Comparison of ENCODE assay signal across 7 cellular contexts in the genomic region with DNA sequence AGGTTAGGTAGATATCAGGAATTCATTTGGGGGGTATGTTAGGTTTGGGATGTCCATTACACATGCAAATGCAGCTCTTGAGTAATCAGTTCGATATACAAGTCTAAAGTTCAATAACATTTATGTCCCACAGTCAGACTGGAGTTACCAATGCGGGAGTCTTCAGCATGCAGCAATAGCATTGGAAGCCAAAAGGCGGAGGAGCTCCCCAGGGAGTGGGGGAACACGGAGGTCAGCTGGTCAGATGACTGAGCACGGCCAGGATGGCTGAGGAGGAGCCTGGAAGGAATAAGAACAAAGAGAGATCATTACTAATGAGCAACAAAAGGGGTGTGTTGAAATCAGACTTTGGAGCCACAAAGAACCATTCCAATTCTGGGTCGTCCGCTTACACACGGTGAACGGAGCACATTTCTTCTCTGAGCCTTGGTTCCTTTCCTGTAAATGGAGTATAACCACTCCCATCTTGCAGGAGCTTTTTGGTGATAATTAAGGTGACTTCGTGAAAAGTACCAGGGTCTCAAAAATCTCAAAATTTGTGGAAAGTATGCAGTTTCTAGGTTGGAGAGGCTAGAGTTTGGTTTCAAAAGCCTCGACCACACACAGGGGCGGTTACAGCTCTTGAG. TPM values are rescaled to one million over a fixed set of nuclear protein-coding genes. Genes with fewer than 3 reads are reported as not detected.
DNase-seq lines count a peak whose midpoint lies in the region; ATAC-seq, FAIRE-seq and TF ChIP-seq lines count a peak whose summit lies in the region.

No MANE protein-coding gene starts in this region.

- H3K4me3 ChIP-seq in H7 (ENCODE audit: insufficient read depth, low read depth, low read length) (peak overlapping the region; percentile 57), Panc1 (ENCODE audit: low read depth in 2 of 2, low read length in 2 of 2) (peak overlapping the region; percentile 47 to 53), endothelial cell of umbilical vein (replicated peaks in 1 of 3; ENCODE audit: insufficient read depth in 1 of 3, low read depth in 1 of 3, low read length in 3 of 3) (peak overlapping the region in 2 of 3 experiments; percentile 34 to 41)

- ATAC-seq in Panc1: no peak
- ATAC-seq in naive thymus-derived CD8-positive, alpha-beta T cell: peak in 1 of 2 donors; percentile 44
- no peak for ATAC-seq in GM19452 (IDR thresholded peaks at IDR 0.05; ENCODE audit: unreplicated experiment)

- peak; percentile 24 for FAIRE-seq in endothelial cell of umbilical vein (lab: Jason Lieb, UNC)

- peaks cover 34% of the 10 kb centered on the region for H3K79me2 ChIP-seq in endothelial cell of umbilical vein (ENCODE audit: control insufficient read depth, insufficient read depth, low read length)

- CTCF ChIA-PET in Panc1 (lab: Charles Lee): interaction anchor here (1.2 kb wide), 1 partner anchor 67 kb away, joined by 4 read pairs; no protein-coding TSS in a partner anchor
- CTCF ChIA-PET in endothelial cell of umbilical vein (lab: Charles Lee): interaction anchor here (0.9 to 9.0 kb wide), 6 partner anchors 9 to 1021 kb away, joined by 3 to 62 read pairs (median 4); no protein-coding TSS in a partner anchor

- H3K9me3 ChIP-seq in Panc1 (ENCODE audit: control insufficient read depth, insufficient read depth, low read depth, low read length): peaks cover 27% of the 10 kb centered on the region; the same call in 1 of the 2 replicates
- H3K9me3 ChIP-seq in endothelial cell of umbilical vein (replicated peaks; ENCODE audit: control insufficient read depth, insufficient read depth, low read length): no peaks in the 10 kb centered on the region

- H2AFZ ChIP-seq in endothelial cell of umbilical vein (ENCODE audit: low read depth, low read length): peak overlapping the region; percentile 36

- peaks cover 0 to 38% (median 12%) of the 10 kb centered on the region in 9 donors for H3K9me3 Mint-ChIP-seq in naive thymus-derived CD8-positive, alpha-beta T cell

- peaks cover 27 to 38% (median 32%) of the 10 kb centered on the region in 3 donors for H3K36me3 Mint-ChIP-seq in naive thymus-derived CD8-positive, alpha-beta T cell

- H3K9me1 ChIP-seq in endothelial cell of umbilical vein (replicated peaks; ENCODE audit: control insufficient read depth, extremely low read depth, insufficient read depth, low read length): no peaks in the 10 kb centered on the region

- H3K27ac Mint-ChIP-seq in naive thymus-derived CD8-positive, alpha-beta T cell: peak overlapping the region; percentile 96 to 99 (median 98)

- in situ Hi-C loops in Panc1 (cut with HindIII; ENCODE audit: low pct_unique_long_range_greater_than_20kb, low sequenced_read_pairs): no loop called here

- peak overlapping the region; percentile 82 to 96 (median 92) for H3K4me3 Mint-ChIP-seq in naive thymus-derived CD8-positive, alpha-beta T cell

- BruUV-seq in Panc1 (replicated peaks; lab: Mats Ljungman, UMichigan) (no TSS peak), endothelial cell of umbilical vein (replicated peaks; lab: Mats Ljungman, UMichigan) (no TSS peak)

- H4K20me1 ChIP-seq in endothelial cell of umbilical vein (replicated peaks; ENCODE audit: control insufficient read depth, extremely low read depth, insufficient read depth, low read length): no peaks in the 10 kb centered on the region

- peak overlapping the region; percentile 91 for H3K9ac ChIP-seq in endothelial cell of umbilical vein (replicated peaks; ENCODE audit: extremely low read depth, insufficient read depth, low read length)

- POLR2A ChIA-PET in Panc1 (lab: Charles Lee): no interaction called here
- POLR2A ChIA-PET in endothelial cell of umbilical vein (lab: Charles Lee): interaction anchor here (0.7 to 3.5 kb wide), 3 partner anchors 19 to 25 kb away, joined by 6 to 32 read pairs (median 10); partner anchors contain the start of gene DEPP1
- POLR2A ChIA-PET in naive thymus-derived CD8-positive, alpha-beta T cell (lab: Charles Lee): interaction anchor here (0.7 to 3.1 kb wide), 7 partner anchors 25 to 1592 kb away, joined by 3 to 14 read pairs (median 3); partner anchors contain the start of genes RASSF4 and ZNF239

- DNase-seq in H7 (no peak), Panc1 (ENCODE audit: low read depth, low spot score) (no peak), endothelial cell of umbilical vein (ENCODE audit: low read depth, low spot score) (peak; percentile 71), inferior parietal cortex (ENCODE audit: extremely low spot score) (no peak), T-helper 9 cell (no peak)
- peak in 1 of 10 donors; percentile 17 for DNase-seq in naive thymus-derived CD8-positive, alpha-beta T cell

- H3K4me1 ChIP-seq in Panc1 (ENCODE audit: control insufficient read depth, insufficient read depth, low read length): peaks cover 11% of the 10 kb centered on the region; the same call in 1 of the 2 replicates
- H3K4me1 ChIP-seq in endothelial cell of umbilical vein (ENCODE audit: control insufficient read depth, extremely low read depth, insufficient read depth, low read length): peaks cover 33% of the 10 kb centered on the region

- H3K27me3 Mint-ChIP-seq in naive thymus-derived CD8-positive, alpha-beta T cell: no peaks in the 10 kb centered on the region

- TF ChIP-seq CTCF in Panc1 (IDR thresholded peaks at IDR 0.05): no peak
- TF ChIP-seq CTCF in endothelial cell of umbilical vein (IDR thresholded peaks at IDR 0.05; ENCODE audit: extremely low read depth in 1 of 2, insufficient read depth in 1 of 2, low read depth in 1 of 2, low read length in 2 of 2): no peak

- peak overlapping the region; percentile 29 for H3K4me2 ChIP-seq in endothelial cell of umbilical vein (ENCODE audit: insufficient read depth, low read length)

- H3K27me3 ChIP-seq in H7 (ENCODE audit: control insufficient read depth, insufficient read depth, low read length) (no peaks in the 10 kb centered on the region), Panc1 (ENCODE audit: control insufficient read depth, insufficient read depth, low read length) (no peaks in the 10 kb centered on the region), endothelial cell of umbilical vein (ENCODE audit: control insufficient read depth in 2 of 2, insufficient read depth in 2 of 2, low read length in 2 of 2) (no peaks in the 10 kb centered on the region)

- TF ChIP-seq POLR2A in endothelial cell of umbilical vein (IDR thresholded peaks at IDR 0.05; ENCODE audit: low read depth, low read length): no peak

- intact Hi-C loops in Panc1 (cut with micrococcal nuclease; ENCODE audit: unreplicated experiment) (loop anchor here (10.0 kb wide), 1 partner anchor 455 kb away; no protein-coding TSS in a partner anchor), endothelial cell of umbilical vein (cut with micrococcal nuclease) (loop anchor here (10.0 kb wide), 2 partner anchors 595 to 1025 kb away; no protein-coding TSS in a partner anchor)

- dilution Hi-C loops in endothelial cell of umbilical vein (cut with MboI; ENCODE audit: extremely low pct_ligation_motif_present, low sequenced_read_pairs): no loop called here

- peaks cover 8% of the 10 kb centered on the region for H3K36me3 ChIP-seq in H7 (replicated peaks; ENCODE audit: control insufficient read depth, insufficient read depth, low read length)
- no peaks in the 10 kb centered on the region; the same call in 1 of the 2 replicates for H3K36me3 ChIP-seq in Panc1 (ENCODE audit: control insufficient read depth, insufficient read depth, low read length)
- peaks cover 5 to 9% of the 10 kb centered on the region in 2 experiments for H3K36me3 ChIP-seq in endothelial cell of umbilical vein (ENCODE audit: control insufficient read depth in 2 of 2, extremely low read depth in 1 of 2, insufficient read depth in 2 of 2, low read length in 2 of 2)

- H3K27ac ChIP-seq in Panc1 (ENCODE audit: low read length) (peak overlapping the region; percentile 92), endothelial cell of umbilical vein (ENCODE audit: insufficient read depth, low read depth, low read length) (peak overlapping the region; percentile 89)

- peaks cover 16 to 48% (median 39%) of the 10 kb centered on the region in 4 donors for H3K4me1 Mint-ChIP-seq in naive thymus-derived CD8-positive, alpha-beta T cell

RNA-seq across cellular contexts. Expression of gene ZNF22, which starts 0.5 kb away (rescaled TPM):
- total RNA-seq in H7 (2014; rRNA removed; shearing (Covaris generic)): 20.2 and 23.1 TPM in 2 replicates
- total RNA-seq in Panc1 (2021; ENCODE audit: unreplicated experiment) (14.6 TPM), endothelial cell of umbilical vein (45.0 and 48.7 TPM in 2 replicates)
- polyA plus RNA-seq in Panc1 (2012; ENCODE audit: insufficient read length): 7.9 TPM
- polyA plus RNA-seq in endothelial cell of umbilical vein: 15.3 and 21.0 TPM in 2 replicates
- polyA plus RNA-seq in endothelial cell of umbilical vein (2011; cell fraction: cytosol; rRNA removed): 24.1 and 26.7 TPM in 2 replicates
- 15.9 and 19.0 TPM in 2 replicates for polyA plus RNA-seq in endothelial cell of umbilical vein (2011; cell fraction: nucleus; rRNA removed)
- 34.7 and 37.6 TPM in 2 replicates for polyA plus RNA-seq in endothelial cell of umbilical vein (2012)
- polyA minus RNA-seq in endothelial cell of umbilical vein: 7.6 and 9.0 TPM in 2 replicates
- polyA minus RNA-seq in endothelial cell of umbilical vein (2011; cell fraction: cytosol; rRNA and poly(A)+ RNA removed): not detected
- polyA minus RNA-seq in endothelial cell of umbilical vein (2011; cell fraction: nucleus; rRNA and poly(A)+ RNA removed): 11.7 and 15.4 TPM in 2 replicates
- total RNA-seq in naive thymus-derived CD8-positive, alpha-beta T cell: 10 to 100 TPM; 46.3 to 47.0 TPM
- polyA plus RNA-seq in naive thymus-derived CD8-positive, alpha-beta T cell: 10 to 100 TPM; 54.1 to 62.3 (median 58.7) TPM

RNA-seq across cellular contexts. Expression of gene DEPP1, which starts 21.6 kb away (rescaled TPM):
- total RNA-seq in H7 (2014; rRNA removed; shearing (Covaris generic)): 0.28 and 1.2 TPM in 2 replicates
- 16.6 TPM for total RNA-seq in Panc1 (2021; ENCODE audit: unreplicated experiment)
- polyA plus RNA-seq in Panc1 (2012; ENCODE audit: insufficient read length): 26.2 TPM
- total RNA-seq in endothelial cell of umbilical vein: 318 and 364 TPM in 2 replicates
- polyA plus RNA-seq in endothelial cell of umbilical vein: 849 and 951 TPM in 2 replicates
- polyA plus RNA-seq in endothelial cell of umbilical vein (2011; cell fraction: cytosol; rRNA removed): 584 and 653 TPM in 2 replicates
- polyA plus RNA-seq in endothelial cell of umbilical vein (2011; cell fraction: nucleus; rRNA removed): 548 and 602 TPM in 2 replicates
- polyA plus RNA-seq in endothelial cell of umbilical vein (2012): 130 and 295 TPM in 2 replicates
- polyA minus RNA-seq in endothelial cell of umbilical vein: 607 and 685 TPM in 2 replicates
- polyA minus RNA-seq in endothelial cell of umbilical vein (2011; cell fraction: cytosol; rRNA and poly(A)+ RNA removed): 0.72 TPM
- polyA minus RNA-seq in endothelial cell of umbilical vein (2011; cell fraction: nucleus; rRNA and poly(A)+ RNA removed): 400 and 512 TPM in 2 replicates
- not detected for total RNA-seq in naive thymus-derived CD8-positive, alpha-beta T cell
- not detected for polyA plus RNA-seq in naive thymus-derived CD8-positive, alpha-beta T cell

RNA-seq across cellular contexts. Expression of gene RASSF4, which starts 40.6 kb away (rescaled TPM):
- total RNA-seq in H7 (2014; rRNA removed; shearing (Covaris generic)): 9.1 and 13.6 TPM in 2 replicates
- total RNA-seq in Panc1 (2021; ENCODE audit: unreplicated experiment) (13.9 TPM), endothelial cell of umbilical vein (4.6 and 7.6 TPM in 2 replicates)
- polyA plus RNA-seq in Panc1 (2012; ENCODE audit: insufficient read length): 15.7 TPM
- 8.2 and 9.8 TPM in 2 replicates for polyA plus RNA-seq in endothelial cell of umbilical vein
- 3.9 and 4.8 TPM in 2 replicates for polyA plus RNA-seq in endothelial cell of umbilical vein (2011; cell fraction: cytosol; rRNA removed)
- 20.5 and 26.4 TPM in 2 replicates for polyA plus RNA-seq in endothelial cell of umbilical vein (2011; cell fraction: nucleus; rRNA removed)
- polyA plus RNA-seq in endothelial cell of umbilical vein (2012): 1.8 and 3.8 TPM in 2 replicates
- polyA minus RNA-seq in endothelial cell of umbilical vein: 9.4 and 13.4 TPM in 2 replicates
- polyA minus RNA-seq in endothelial cell of umbilical vein (2011; cell fraction: cytosol; rRNA and poly(A)+ RNA removed): not detected
- 17.1 and 20.6 TPM in 2 replicates for polyA minus RNA-seq in endothelial cell of umbilical vein (2011; cell fraction: nucleus; rRNA and poly(A)+ RNA removed)
- total RNA-seq in naive thymus-derived CD8-positive, alpha-beta T cell: 1 to 10 TPM in 1 of 2 experiments, under 1 TPM in 1; 0.88 to 1.8 TPM
- 1 to 10 TPM in 2 of 3 donors, under 1 TPM in 1; 0.40 to 1.7 (median 1.0) TPM for polyA plus RNA-seq in naive thymus-derived CD8-positive, alpha-beta T cell

Comparison
In these comparisons a context has a peak if more than half of its experiments do, and no peak if none do; other contexts are left out.
1. RNA of gene DEPP1, which starts 21.6 kb away (total RNA-seq): 318 to 364 TPM in endothelial cell of umbilical vein; 16.6 TPM in Panc1 (single experiment), 0.28 to 1.2 TPM in H7 and not detected in naive thymus-derived CD8-positive, alpha-beta T cell; every median in the first group is over 10 times any median in the second.
2. Peak in every context shown above with its lines, with median percentiles within 50 percentile points of each other: H3K4me3 ChIP-seq.